Comparison of ENCODE assay signal across 20 cellular contexts in genomic region chr4:108291137-108291536, GRCh38.
"Had no signal": no experiment of that assay in that cellular context is flagged by ENCODE, and none has a peak within 500 bp of the region (broad histone marks: within the 10 kb centered on the region; RNA-seq: fewer than 3 reads in every experiment).

No MANE protein-coding gene starts in this region.

- H3K27ac ChIP-seq: RWPE1 had no signal

- DNase-seq: IMR-90, Kasumi-1, KG1, MM.1S, NCI-H1092 treated with DMSO at 0.1 percent for 48 hours, NCI-H1436, NCI-H187, NCI-H2029, NCI-H2081 treated with DMSO at 0.1 percent for 48 hours, NCI-H2171, NCI-H226, NCI-H446, NCI-H510A, NCI-H524 treated with DMSO at 0.1 percent for 48 hours, NCI-H69, NCI-H774, SHP77, SK-N-SH had no signal

- H3K9me3 ChIP-seq: SK-N-SH had no signal

- FAIRE-seq: HepG2 had no signal

- ATAC-seq: HepG2 had no signal
